ENCODE assay signal across 1 cellular context in the genomic region with DNA sequence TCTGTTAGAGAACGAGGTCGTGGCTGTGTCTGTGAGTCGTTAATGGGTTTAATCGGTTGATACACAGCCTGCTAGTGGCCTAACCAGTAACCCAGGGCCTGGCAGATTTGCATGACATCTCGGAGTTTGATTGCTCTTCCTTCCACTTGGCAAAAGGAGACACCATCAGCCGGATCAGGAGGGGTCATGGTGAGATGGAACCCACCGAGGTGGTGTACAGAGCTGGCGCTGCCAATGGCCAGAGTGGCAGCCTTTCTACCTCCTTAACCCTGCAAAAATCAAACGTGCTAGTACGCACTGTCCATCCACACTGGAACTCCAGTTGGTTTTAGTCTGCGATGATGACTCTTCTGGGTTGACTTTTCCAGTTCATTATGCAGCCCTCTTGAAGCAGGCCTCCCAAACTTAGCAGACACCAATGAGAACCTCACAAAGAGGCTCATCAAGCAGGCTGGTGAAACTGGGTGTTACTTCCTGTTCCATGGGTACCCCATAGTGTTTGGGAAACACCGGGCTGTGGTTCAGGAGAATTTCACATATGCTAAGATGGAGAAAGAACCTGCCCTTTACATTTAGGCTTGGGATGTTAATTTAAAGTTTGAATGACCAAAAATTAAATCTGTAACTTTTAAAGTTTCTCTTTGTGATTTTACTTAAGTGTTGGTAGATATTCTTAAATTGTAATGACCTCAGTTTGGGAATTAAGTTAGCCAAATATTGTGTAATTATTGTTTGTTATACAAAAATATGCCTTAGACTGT.
TF ChIP-seq lines count a peak whose summit lies in the region.

No MANE protein-coding gene starts in this region.

TF ChIP-seq in HepG2, 621 proteins besides CTCF, POLR2A, EP300 and RAD21 (continues in another document):
- TF ChIP-seq ZNF773 (CRISPR knock-in tag; IDR thresholded peaks at IDR 0.05; ENCODE audit: borderline replicate concordance) (no peak), PRPF4 (IDR thresholded peaks at IDR 0.05; ENCODE audit: low read depth, low read length, poor library complexity, severe bottlenecking) (no peak), NFKB2 (CRISPR knock-in tag; IDR thresholded peaks at IDR 0.05; ENCODE audit: borderline replicate concordance) (0 out of 2 replicates have a peak, but pooled peaks have one; percentile 25), HOXA3 (CRISPR knock-in tag; IDR thresholded peaks at IDR 0.05) (no peak), FOSL1 (CRISPR knock-in tag; IDR thresholded peaks at IDR 0.05; ENCODE audit: borderline replicate concordance) (no peak), SOX6 (IDR thresholded peaks at IDR 0.05) (no peak), SOX6 (CRISPR knock-in tag; IDR thresholded peaks at IDR 0.05) (0 out of 2 replicates have a peak, but pooled peaks have one; percentile 14), HNRNPL (IDR thresholded peaks at IDR 0.05; ENCODE audit: low read depth, low read length) (0 out of 2 replicates have a peak, but pooled peaks have one; percentile 27), ZNF775 (CRISPR knock-in tag; IDR thresholded peaks at IDR 0.05; ENCODE audit: borderline replicate concordance) (no peak), ZKSCAN1 (IDR thresholded peaks at IDR 0.05; ENCODE audit: low read length) (no peak), SP4 (CRISPR knock-in tag; IDR thresholded peaks at IDR 0.05) (0 out of 2 replicates have a peak, but pooled peaks have one; percentile 36), MTF1 (CRISPR knock-in tag; IDR thresholded peaks at IDR 0.05) (no peak), TAF1 (CRISPR knock-in tag; IDR thresholded peaks at IDR 0.05) (peak; percentile 54), ZBTB7B (CRISPR knock-in tag; IDR thresholded peaks at IDR 0.05) (no peak), KMT2B (CRISPR knock-in tag; IDR thresholded peaks at IDR 0.05) (0 out of 2 replicates have a peak, but pooled peaks have one; percentile 27), ZNF468 (CRISPR knock-in tag; IDR thresholded peaks at IDR 0.05) (no peak), SP1 (IDR thresholded peaks at IDR 0.05) (no peak), SP1 (CRISPR knock-in tag; IDR thresholded peaks at IDR 0.05) (no peak), KAT7 (CRISPR knock-in tag; IDR thresholded peaks at IDR 0.05; ENCODE audit: borderline replicate concordance) (peak; percentile 31; the same call in 1 of the 2 replicates), HMGA1 (CRISPR knock-in tag; conservative IDR thresholded peaks at IDR 0.05) (no peak), HDAC2 (CRISPR knock-in tag; IDR thresholded peaks at IDR 0.05) (no peak), ELF1 (CRISPR knock-in tag; IDR thresholded peaks at IDR 0.05) (0 out of 2 replicates have a peak, but pooled peaks have one; percentile 18), ZFX (CRISPR knock-in tag; IDR thresholded peaks at IDR 0.05; ENCODE audit: low read depth) (peak; percentile 46; the same call in 1 of the 2 replicates), ATF7 (IDR thresholded peaks at IDR 0.05) (no peak), ATF7 (CRISPR knock-in tag; IDR thresholded peaks at IDR 0.05) (no peak), ZNF207 (IDR thresholded peaks at IDR 0.05; ENCODE audit: borderline replicate concordance) (no peak), ATRX (CRISPR knock-in tag; IDR thresholded peaks at IDR 0.05; ENCODE audit: borderline replicate concordance) (no peak), ZFP62 (CRISPR knock-in tag; IDR thresholded peaks at IDR 0.05) (no peak), HNF4A (CRISPR knock-in tag; IDR thresholded peaks at IDR 0.05) (no peak), GATAD1 (CRISPR knock-in tag; IDR thresholded peaks at IDR 0.05) (0 out of 2 replicates have a peak, but pooled peaks have one; percentile 10), JDP2 (CRISPR knock-in tag; IDR thresholded peaks at IDR 0.05; ENCODE audit: borderline replicate concordance) (no peak), SAP130 (CRISPR knock-in tag; IDR thresholded peaks at IDR 0.05; ENCODE audit: low read depth) (peak; percentile 73), TCF7 (IDR thresholded peaks at IDR 0.05; ENCODE audit: low read depth) (no peak), ARNTL (CRISPR knock-in tag; IDR thresholded peaks at IDR 0.05) (no peak), RXRA (CRISPR knock-in tag; IDR thresholded peaks at IDR 0.05) (no peak), GATAD2A (CRISPR knock-in tag; IDR thresholded peaks at IDR 0.05) (peak; percentile 28; the same call in 1 of the 2 replicates), ZNF570 (CRISPR knock-in tag; IDR thresholded peaks at IDR 0.05; ENCODE audit: borderline replicate concordance) (no peak), SMARCC2 (IDR thresholded peaks at IDR 0.05) (no peak), ZNF33A (CRISPR knock-in tag; IDR thresholded peaks at IDR 0.05; ENCODE audit: borderline replicate concordance) (no peak), MLLT10 (CRISPR knock-in tag; IDR thresholded peaks at IDR 0.05) (peak; percentile 78), MED1 (CRISPR knock-in tag; IDR thresholded peaks at IDR 0.05) (no peak; the same call in 1 of the 2 replicates), NR2F6 (IDR thresholded peaks at IDR 0.05) (no peak), NR2F6 (CRISPR knock-in tag; IDR thresholded peaks at IDR 0.05) (0 out of 2 replicates have a peak, but pooled peaks have one; percentile 15), ZNF292 (CRISPR knock-in tag; IDR thresholded peaks at IDR 0.05; ENCODE audit: borderline replicate concordance, low read depth) (peak; percentile 36; the same call in 1 of the 2 replicates)
- TF ChIP-seq, protein P1, sequence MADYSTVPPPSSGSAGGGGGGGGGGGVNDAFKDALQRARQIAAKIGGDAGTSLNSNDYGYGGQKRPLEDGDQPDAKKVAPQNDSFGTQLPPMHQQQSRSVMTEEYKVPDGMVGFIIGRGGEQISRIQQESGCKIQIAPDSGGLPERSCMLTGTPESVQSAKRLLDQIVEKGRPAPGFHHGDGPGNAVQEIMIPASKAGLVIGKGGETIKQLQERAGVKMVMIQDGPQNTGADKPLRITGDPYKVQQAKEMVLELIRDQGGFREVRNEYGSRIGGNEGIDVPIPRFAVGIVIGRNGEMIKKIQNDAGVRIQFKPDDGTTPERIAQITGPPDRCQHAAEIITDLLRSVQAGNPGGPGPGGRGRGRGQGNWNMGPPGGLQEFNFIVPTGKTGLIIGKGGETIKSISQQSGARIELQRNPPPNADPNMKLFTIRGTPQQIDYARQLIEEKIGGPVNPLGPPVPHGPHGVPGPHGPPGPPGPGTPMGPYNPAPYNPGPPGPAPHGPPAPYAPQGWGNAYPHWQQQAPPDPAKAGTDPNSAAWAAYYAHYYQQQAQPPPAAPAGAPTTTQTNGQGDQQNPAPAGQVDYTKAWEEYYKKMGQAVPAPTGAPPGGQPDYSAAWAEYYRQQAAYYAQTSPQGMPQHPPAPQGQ (CRISPR knock-in tag; IDR thresholded peaks at IDR 0.05; ENCODE audit: borderline replicate concordance), result no peak
- TF ChIP-seq, protein P2, sequence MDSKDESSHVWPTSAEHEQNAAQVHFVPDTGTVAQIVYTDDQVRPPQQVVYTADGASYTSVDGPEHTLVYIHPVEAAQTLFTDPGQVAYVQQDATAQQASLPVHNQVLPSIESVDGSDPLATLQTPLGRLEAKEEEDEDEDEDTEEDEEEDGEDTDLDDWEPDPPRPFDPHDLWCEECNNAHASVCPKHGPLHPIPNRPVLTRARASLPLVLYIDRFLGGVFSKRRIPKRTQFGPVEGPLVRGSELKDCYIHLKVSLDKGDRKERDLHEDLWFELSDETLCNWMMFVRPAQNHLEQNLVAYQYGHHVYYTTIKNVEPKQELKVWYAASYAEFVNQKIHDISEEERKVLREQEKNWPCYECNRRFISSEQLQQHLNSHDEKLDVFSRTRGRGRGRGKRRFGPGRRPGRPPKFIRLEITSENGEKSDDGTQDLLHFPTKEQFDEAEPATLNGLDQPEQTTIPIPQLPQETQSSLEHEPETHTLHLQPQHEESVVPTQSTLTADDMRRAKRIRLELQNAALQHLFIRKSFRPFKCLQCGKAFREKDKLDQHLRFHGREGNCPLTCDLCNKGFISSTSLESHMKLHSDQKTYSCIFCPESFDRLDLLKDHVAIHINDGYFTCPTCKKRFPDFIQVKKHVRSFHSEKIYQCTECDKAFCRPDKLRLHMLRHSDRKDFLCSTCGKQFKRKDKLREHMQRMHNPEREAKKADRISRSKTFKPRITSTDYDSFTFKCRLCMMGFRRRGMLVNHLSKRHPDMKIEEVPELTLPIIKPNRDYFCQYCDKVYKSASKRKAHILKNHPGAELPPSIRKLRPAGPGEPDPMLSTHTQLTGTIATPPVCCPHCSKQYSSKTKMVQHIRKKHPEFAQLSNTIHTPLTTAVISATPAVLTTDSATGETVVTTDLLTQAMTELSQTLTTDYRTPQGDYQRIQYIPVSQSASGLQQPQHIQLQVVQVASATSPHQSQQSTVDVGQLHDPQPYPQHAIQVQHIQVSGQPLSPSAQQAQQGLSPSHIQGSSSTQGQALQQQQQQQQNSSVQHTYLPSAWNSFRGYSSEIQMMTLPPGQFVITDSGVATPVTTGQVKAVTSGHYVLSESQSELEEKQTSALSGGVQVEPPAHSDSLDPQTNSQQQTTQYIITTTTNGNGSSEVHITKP (CRISPR knock-in tag; IDR thresholded peaks at IDR 0.05; ENCODE audit: low read depth), result peak; percentile 69; the same call in 1 of the 2 replicates
- TF ChIP-seq, protein P3, sequence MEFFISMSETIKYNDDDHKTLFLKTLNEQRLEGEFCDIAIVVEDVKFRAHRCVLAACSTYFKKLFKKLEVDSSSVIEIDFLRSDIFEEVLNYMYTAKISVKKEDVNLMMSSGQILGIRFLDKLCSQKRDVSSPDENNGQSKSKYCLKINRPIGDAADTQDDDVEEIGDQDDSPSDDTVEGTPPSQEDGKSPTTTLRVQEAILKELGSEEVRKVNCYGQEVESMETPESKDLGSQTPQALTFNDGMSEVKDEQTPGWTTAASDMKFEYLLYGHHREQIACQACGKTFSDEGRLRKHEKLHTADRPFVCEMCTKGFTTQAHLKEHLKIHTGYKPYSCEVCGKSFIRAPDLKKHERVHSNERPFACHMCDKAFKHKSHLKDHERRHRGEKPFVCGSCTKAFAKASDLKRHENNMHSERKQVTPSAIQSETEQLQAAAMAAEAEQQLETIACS (CRISPR knock-in tag; IDR thresholded peaks at IDR 0.05), result no peak
- TF ChIP-seq, protein P4, sequence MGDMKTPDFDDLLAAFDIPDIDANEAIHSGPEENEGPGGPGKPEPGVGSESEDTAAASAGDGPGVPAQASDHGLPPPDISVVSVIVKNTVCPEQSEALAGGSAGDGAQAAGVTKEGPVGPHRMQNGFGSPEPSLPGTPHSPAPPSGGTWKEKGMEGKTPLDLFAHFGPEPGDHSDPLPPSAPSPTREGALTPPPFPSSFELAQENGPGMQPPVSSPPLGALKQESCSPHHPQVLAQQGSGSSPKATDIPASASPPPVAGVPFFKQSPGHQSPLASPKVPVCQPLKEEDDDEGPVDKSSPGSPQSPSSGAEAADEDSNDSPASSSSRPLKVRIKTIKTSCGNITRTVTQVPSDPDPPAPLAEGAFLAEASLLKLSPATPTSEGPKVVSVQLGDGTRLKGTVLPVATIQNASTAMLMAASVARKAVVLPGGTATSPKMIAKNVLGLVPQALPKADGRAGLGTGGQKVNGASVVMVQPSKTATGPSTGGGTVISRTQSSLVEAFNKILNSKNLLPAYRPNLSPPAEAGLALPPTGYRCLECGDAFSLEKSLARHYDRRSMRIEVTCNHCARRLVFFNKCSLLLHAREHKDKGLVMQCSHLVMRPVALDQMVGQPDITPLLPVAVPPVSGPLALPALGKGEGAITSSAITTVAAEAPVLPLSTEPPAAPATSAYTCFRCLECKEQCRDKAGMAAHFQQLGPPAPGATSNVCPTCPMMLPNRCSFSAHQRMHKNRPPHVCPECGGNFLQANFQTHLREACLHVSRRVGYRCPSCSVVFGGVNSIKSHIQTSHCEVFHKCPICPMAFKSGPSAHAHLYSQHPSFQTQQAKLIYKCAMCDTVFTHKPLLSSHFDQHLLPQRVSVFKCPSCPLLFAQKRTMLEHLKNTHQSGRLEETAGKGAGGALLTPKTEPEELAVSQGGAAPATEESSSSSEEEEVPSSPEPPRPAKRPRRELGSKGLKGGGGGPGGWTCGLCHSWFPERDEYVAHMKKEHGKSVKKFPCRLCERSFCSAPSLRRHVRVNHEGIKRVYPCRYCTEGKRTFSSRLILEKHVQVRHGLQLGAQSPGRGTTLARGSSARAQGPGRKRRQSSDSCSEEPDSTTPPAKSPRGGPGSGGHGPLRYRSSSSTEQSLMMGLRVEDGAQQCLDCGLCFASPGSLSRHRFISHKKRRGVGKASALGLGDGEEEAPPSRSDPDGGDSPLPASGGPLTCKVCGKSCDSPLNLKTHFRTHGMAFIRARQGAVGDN (CRISPR knock-in tag; IDR thresholded peaks at IDR 0.05), result peak; percentile 16; the same call in 1 of the 2 replicates
- TF ChIP-seq, protein P5, sequence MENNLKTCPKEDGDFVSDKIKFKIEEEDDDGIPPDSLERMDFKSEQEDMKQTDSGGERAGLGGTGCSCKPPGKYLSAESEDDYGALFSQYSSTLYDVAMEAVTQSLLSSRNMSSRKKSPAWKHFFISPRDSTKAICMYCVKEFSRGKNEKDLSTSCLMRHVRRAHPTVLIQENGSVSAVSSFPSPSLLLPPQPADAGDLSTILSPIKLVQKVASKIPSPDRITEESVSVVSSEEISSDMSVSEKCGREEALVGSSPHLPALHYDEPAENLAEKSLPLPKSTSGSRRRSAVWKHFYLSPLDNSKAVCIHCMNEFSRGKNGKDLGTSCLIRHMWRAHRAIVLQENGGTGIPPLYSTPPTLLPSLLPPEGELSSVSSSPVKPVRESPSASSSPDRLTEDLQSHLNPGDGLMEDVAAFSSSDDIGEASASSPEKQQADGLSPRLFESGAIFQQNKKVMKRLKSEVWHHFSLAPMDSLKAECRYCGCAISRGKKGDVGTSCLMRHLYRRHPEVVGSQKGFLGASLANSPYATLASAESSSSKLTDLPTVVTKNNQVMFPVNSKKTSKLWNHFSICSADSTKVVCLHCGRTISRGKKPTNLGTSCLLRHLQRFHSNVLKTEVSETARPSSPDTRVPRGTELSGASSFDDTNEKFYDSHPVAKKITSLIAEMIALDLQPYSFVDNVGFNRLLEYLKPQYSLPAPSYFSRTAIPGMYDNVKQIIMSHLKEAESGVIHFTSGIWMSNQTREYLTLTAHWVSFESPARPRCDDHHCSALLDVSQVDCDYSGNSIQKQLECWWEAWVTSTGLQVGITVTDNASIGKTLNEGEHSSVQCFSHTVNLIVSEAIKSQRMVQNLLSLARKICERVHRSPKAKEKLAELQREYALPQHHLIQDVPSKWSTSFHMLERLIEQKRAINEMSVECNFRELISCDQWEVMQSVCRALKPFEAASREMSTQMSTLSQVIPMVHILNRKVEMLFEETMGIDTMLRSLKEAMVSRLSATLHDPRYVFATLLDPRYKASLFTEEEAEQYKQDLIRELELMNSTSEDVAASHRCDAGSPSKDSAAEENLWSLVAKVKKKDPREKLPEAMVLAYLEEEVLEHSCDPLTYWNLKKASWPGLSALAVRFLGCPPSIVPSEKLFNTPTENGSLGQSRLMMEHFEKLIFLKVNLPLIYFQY (CRISPR knock-in tag; IDR thresholded peaks at IDR 0.05; ENCODE audit: borderline replicate concordance), result no peak
- TF ChIP-seq, protein P6, sequence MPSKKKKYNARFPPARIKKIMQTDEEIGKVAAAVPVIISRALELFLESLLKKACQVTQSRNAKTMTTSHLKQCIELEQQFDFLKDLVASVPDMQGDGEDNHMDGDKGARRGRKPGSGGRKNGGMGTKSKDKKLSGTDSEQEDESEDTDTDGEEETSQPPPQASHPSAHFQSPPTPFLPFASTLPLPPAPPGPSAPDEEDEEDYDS (CRISPR knock-in tag; IDR thresholded peaks at IDR 0.05), result 0 out of 2 replicates have a peak, but pooled peaks have one; percentile 41
- TF ChIP-seq, protein P7, sequence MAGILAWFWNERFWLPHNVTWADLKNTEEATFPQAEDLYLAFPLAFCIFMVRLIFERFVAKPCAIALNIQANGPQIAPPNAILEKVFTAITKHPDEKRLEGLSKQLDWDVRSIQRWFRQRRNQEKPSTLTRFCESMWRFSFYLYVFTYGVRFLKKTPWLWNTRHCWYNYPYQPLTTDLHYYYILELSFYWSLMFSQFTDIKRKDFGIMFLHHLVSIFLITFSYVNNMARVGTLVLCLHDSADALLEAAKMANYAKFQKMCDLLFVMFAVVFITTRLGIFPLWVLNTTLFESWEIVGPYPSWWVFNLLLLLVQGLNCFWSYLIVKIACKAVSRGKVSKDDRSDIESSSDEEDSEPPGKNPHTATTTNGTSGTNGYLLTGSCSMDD (CRISPR knock-in tag; IDR thresholded peaks at IDR 0.05), result no peak
